ENCODE assay signal across 16 cellular contexts in genomic region chr4:128958194-128958593, GRCh38.
A peak's percentile ranks its signal among the peaks of the same experiment; 100 is the strongest.
DNase-seq lines count a peak whose midpoint lies in the region; ATAC-seq and TF ChIP-seq lines count a peak whose summit lies in the region.
"Had no signal": no experiment of that assay in that cellular context is flagged by ENCODE, and none has a peak within 500 bp of the region (broad histone marks: within the 10 kb centered on the region; RNA-seq: fewer than 3 reads in every experiment).

No MANE protein-coding gene starts in this region.

- peaks cover 7% of the 10 kb centered on the region for H3K4me1 Mint-ChIP-seq in activated naive CD4-positive, alpha-beta T cell treated with anti-CD3 and anti-CD28 coated beads, Interleukin-2, amount 10 ng/mL, durations not matched to agents 7 days and 5 days

- no peak overlapping the region for H3K9ac ChIP-seq in DND-41 (ENCODE audit: low read depth, low read length)

- H4K20me1 ChIP-seq in DND-41 (ENCODE audit: insufficient read depth, low read length): no peaks in the 10 kb centered on the region

- H3K36me3 Mint-ChIP-seq in activated naive CD4-positive, alpha-beta T cell treated with anti-CD3 and anti-CD28 coated beads, Interleukin-2, amount 10 ng/mL, durations not matched to agents 7 days and 5 days: peaks cover 20% of the 10 kb centered on the region

- no peak overlapping the region for H2AFZ ChIP-seq in DND-41 (ENCODE audit: low read depth, low read length)

- H3K36me3 ChIP-seq in DND-41 (ENCODE audit: insufficient read depth, low read length): 0 out of 2 replicates have a peak, but pooled peaks cover 7% of the 10 kb centered on the region
- H3K36me3 ChIP-seq: colonic mucosa had no signal

- no peaks in the 10 kb centered on the region for H3K27me3 Mint-ChIP-seq in activated naive CD4-positive, alpha-beta T cell treated with anti-CD3 and anti-CD28 coated beads, Interleukin-2, amount 10 ng/mL, durations not matched to agents 7 days and 5 days

- H3K27ac Mint-ChIP-seq in activated naive CD4-positive, alpha-beta T cell treated with anti-CD3 and anti-CD28 coated beads, Interleukin-2, amount 10 ng/mL, durations not matched to agents 7 days and 5 days: no peak overlapping the region

- H3K4me1 ChIP-seq in DND-41 (ENCODE audit: insufficient read depth, low read length): 0 out of 2 replicates have a peak, but pooled peaks cover 5% of the 10 kb centered on the region
- H3K4me1 ChIP-seq: colonic mucosa, psoas muscle had no signal

- no peak overlapping the region for H3K27ac ChIP-seq in DND-41 (ENCODE audit: low read length)
- H3K27ac ChIP-seq: colonic mucosa, psoas muscle had no signal

- no peak for TF ChIP-seq POLR2A in NB4 (IDR thresholded peaks at IDR 0.05; ENCODE audit: extremely low read depth, insufficient read length)

- peak; percentile 42; the same call in 1 of the 3 replicates for ATAC-seq in DND-41 (ENCODE audit: insufficient read depth, low read depth)
- ATAC-seq: K562, psoas muscle had no signal

- CTCF ChIA-PET in activated naive CD4-positive, alpha-beta T cell treated with anti-CD3 and anti-CD28 coated beads, Interleukin-2, amount 10 ng/mL, durations not matched to agents 7 days and 5 days (lab: Charles Lee): interaction anchor here (0.8 kb wide), 1 partner anchor 96 kb away, joined by 3 read pairs; no protein-coding TSS in a partner anchor

- H3K4me3 ChIP-seq in DND-41 (ENCODE audit: low read depth in 1 of 2, low read length in 2 of 2): no peak overlapping the region
- no peak overlapping the region for H3K4me3 ChIP-seq in NB4 (ENCODE audit: low read depth, low read length)
- no peak overlapping the region for H3K4me3 ChIP-seq in cardiac fibroblast (replicated peaks in 1 of 2; ENCODE audit: low read depth in 2 of 2, low read length in 2 of 2)
- H3K4me3 ChIP-seq: colonic mucosa, K562, psoas muscle had no signal

- no peak overlapping the region for H3K4me3 Mint-ChIP-seq in activated naive CD4-positive, alpha-beta T cell treated with anti-CD3 and anti-CD28 coated beads, Interleukin-2, amount 10 ng/mL, durations not matched to agents 7 days and 5 days

- H3K4me2 ChIP-seq in DND-41 (ENCODE audit: insufficient read depth, low read length): no peak overlapping the region

- H3K79me2 ChIP-seq in DND-41 (ENCODE audit: insufficient read depth, low read length): no peaks in the 10 kb centered on the region

- no peaks in the 10 kb centered on the region for H3K9me3 Mint-ChIP-seq in activated naive CD4-positive, alpha-beta T cell treated with anti-CD3 and anti-CD28 coated beads, Interleukin-2, amount 10 ng/mL, durations not matched to agents 7 days and 5 days

- H3K27me3 ChIP-seq in DND-41 (ENCODE audit: insufficient read depth, low read length, poor library complexity): no peaks in the 10 kb centered on the region
- H3K27me3 ChIP-seq: colonic mucosa had no signal

- DNase-seq in DND-41 (peak; percentile 7), NB4 (ENCODE audit: low read depth) (peak; percentile 36), cardiac fibroblast (ENCODE audit: low read depth in 2 of 2) (peak; percentile 3 to 20), midbrain (lab: John Stamatoyannopoulos, UW) (peak; percentile 6), iPS-NIHi11 (ENCODE audit: low spot score) (no peak), NCI-H2171 (lab: John Stamatoyannopoulos, UW) (no peak), mucosa of gallbladder (ENCODE audit: low spot score) (no peak)
- DNase-seq in activated naive CD4-positive, alpha-beta T cell treated with anti-CD3 and anti-CD28 coated beads, Interleukin-2, amount 10 ng/mL, durations not matched to agents 7 days and 5 days: no peak
- DNase-seq: activated effector memory CD4-positive, alpha-beta T cell treated with anti-CD3 and anti-CD28 coated beads, Interleukin-2, amount 50 U/mL, for 16 hours; anterior cingulate cortex; colonic mucosa; HCEC 1CT; NCI-H526 treated with DMSO at 0.1 percent for 48 hours; psoas muscle; RPMI8226 had no signal

- TF ChIP-seq CTCF in DND-41 (IDR thresholded peaks at IDR 0.05; ENCODE audit: borderline replicate concordance, extremely low read depth, low read length, poor library complexity, severe bottlenecking) (no peak), NB4 (IDR thresholded peaks at IDR 0.05; ENCODE audit: low read depth, low read length) (no peak), cardiac fibroblast (IDR thresholded peaks at IDR 0.05; ENCODE audit: low read depth, low read length) (no peak)

- no peaks in the 10 kb centered on the region for H3K9me3 ChIP-seq in DND-41 (ENCODE audit: insufficient read depth, low read length, severe bottlenecking)
- H3K9me3 ChIP-seq: colonic mucosa, psoas muscle had no signal

Comparison
In these comparisons a context has a peak if more than half of its experiments do, and no peak if none do; other contexts are left out.
1. DNase-seq: peak in DND-41 (single experiment), NB4 (single experiment), cardiac fibroblast (2 of 2) and midbrain (single experiment); none in iPS-NIHi11 (single experiment), NCI-H2171 (single experiment), mucosa of gallbladder (single experiment) and activated naive CD4-positive, alpha-beta T cell treated with anti-CD3 and anti-CD28 coated beads, Interleukin-2, amount 10 ng/mL, durations not matched to agents 7 days and 5 days (single experiment).